ENCODE assay signal across 2 cellular contexts in the genomic region with DNA sequence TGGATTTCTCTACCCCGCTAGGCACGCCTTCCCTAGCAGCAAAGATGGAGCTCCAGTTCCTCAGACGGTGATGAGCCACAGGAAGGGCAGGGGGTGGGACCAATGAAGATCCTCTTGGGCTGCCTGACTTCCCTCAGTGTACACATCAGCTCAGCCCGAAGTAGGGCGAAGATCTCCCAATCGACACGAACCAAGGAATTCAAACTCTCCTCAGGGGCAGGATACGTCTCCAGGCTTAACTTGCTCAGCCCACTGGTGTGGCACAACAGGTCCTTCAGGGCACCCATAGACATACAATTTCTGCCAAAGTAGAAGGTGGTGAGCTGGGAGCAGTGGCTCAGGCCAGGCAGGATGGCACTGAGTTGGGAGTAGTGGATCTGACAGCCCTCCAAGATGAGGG. TPM values are rescaled to one million over a fixed set of nuclear protein-coding genes. Genes with fewer than 3 reads are reported as not detected.
"Had no signal": no experiment of that assay in that cellular context is flagged by ENCODE, and none has a peak within 500 bp of the region (broad histone marks: within the 10 kb centered on the region; RNA-seq: fewer than 3 reads in every experiment).

No MANE protein-coding gene starts in this region.

RNA-seq across cellular contexts. Expression of a gene that starts 4.4 kb away (rescaled TPM):
- total RNA-seq: GM12878 had no signal

RNA-seq across cellular contexts. Expression of a gene that starts 27.1 kb away (rescaled TPM):
- total RNA-seq: GM12878 had no signal

RNA-seq across cellular contexts. Expression of a gene that starts 29.3 kb away (rescaled TPM):
- total RNA-seq: G401, GM12878 had no signal

RNA-seq across cellular contexts. Expression of a gene that starts 39.2 kb away (rescaled TPM):
- total RNA-seq: G401, GM12878 had no signal

RNA-seq across cellular contexts. Expression of a gene that starts 46.9 kb away (rescaled TPM):
- total RNA-seq: G401, GM12878 had no signal
